8 cellular contexts compared by ENCODE assay signal in genomic region chr21:39348355-39349210, GRCh38. TPM values are rescaled to one million over a fixed set of nuclear protein-coding genes. Genes with fewer than 3 reads are reported as not detected.
DNase-seq lines count a peak whose midpoint lies in the region; ATAC-seq, FAIRE-seq and TF ChIP-seq lines count a peak whose summit lies in the region.

Gene HMGN1, minus strand, starts transcription at chr21:39349088. Its CDS starts 171 bp downstream, at chr21:39348917.

- intact Hi-C loops in heart left ventricle (cut with DNase I) = loop anchor here (1.0 to 5.0 kb wide), 10 partner anchors 30 to 44 kb away; partner anchors contain the start of gene BRWD1 (in 6 of the 10)
- intact Hi-C loops in upper lobe of right lung (cut with DNase I) = no loop called here

- H3K4me3 ChIP-seq in heart left ventricle = peak within 1 kb of the TSS; percentile 62 to 93 (median 80)
- H3K4me3 ChIP-seq in upper lobe of right lung = peak within 1 kb of the TSS; percentile 79

- H3K4me1 Mint-ChIP-seq in activated naive CD8-positive, alpha-beta T cell treated with anti-CD3 and anti-CD28 coated beads, Interleukin-2, amount 50 U/mL, for 24 hours = peaks cover 41% of the 10 kb centered on the region
- peaks cover 35% of the 10 kb centered on the region for H3K4me1 Mint-ChIP-seq in progenitor cell of endocrine pancreas (ENCODE audit: low read depth)

- H3K27ac ChIP-seq in heart left ventricle (peak within 1 kb of the TSS; percentile 86 to 97 (median 93)), upper lobe of right lung (peak within 1 kb of the TSS; percentile 92)

- H3K36me3 ChIP-seq in heart left ventricle (peaks cover 0 to 33% (median 23%) of the 10 kb centered on the region in 9 donors), upper lobe of right lung (peaks cover 11% of the 10 kb centered on the region)

- TF ChIP-seq CTCF in heart left ventricle (IDR thresholded peaks at IDR 0.05) (no peak), progenitor cell of endocrine pancreas (IDR thresholded peaks at IDR 0.05; ENCODE audit: unreplicated experiment) (no peak), upper lobe of right lung (IDR thresholded peaks at IDR 0.05) (no peak)

- H3K9me3 ChIP-seq in heart left ventricle = peaks cover 0 to 5% (median 0%) of the 10 kb centered on the region in 12 donors
- no peaks in the 10 kb centered on the region for H3K9me3 ChIP-seq in upper lobe of right lung

- H3K27me3 ChIP-seq in heart left ventricle (no peaks in the 10 kb centered on the region), upper lobe of right lung (no peaks in the 10 kb centered on the region)

- H3K27me3 Mint-ChIP-seq in activated naive CD8-positive, alpha-beta T cell treated with anti-CD3 and anti-CD28 coated beads, Interleukin-2, amount 50 U/mL, for 24 hours = peaks cover 4% of the 10 kb centered on the region
- H3K27me3 Mint-ChIP-seq in progenitor cell of endocrine pancreas = no peaks in the 10 kb centered on the region

- peak within 1 kb of the TSS; percentile 98 for H3K27ac Mint-ChIP-seq in activated naive CD8-positive, alpha-beta T cell treated with anti-CD3 and anti-CD28 coated beads, Interleukin-2, amount 50 U/mL, for 24 hours
- peak within 1 kb of the TSS; percentile 100 for H3K27ac Mint-ChIP-seq in progenitor cell of endocrine pancreas

- peak; percentile 23 for FAIRE-seq in GM12891 (lab: Jason Lieb, UNC)

- 0 to 2% (median 1%) methylated on average over 4 to 115 of the region's 116 CpGs for WGBS in heart left ventricle, 4 donors

- peaks cover 38% of the 10 kb centered on the region for H3K36me3 Mint-ChIP-seq in activated naive CD8-positive, alpha-beta T cell treated with anti-CD3 and anti-CD28 coated beads, Interleukin-2, amount 50 U/mL, for 24 hours (ENCODE audit: low read depth)
- peaks cover 26% of the 10 kb centered on the region for H3K36me3 Mint-ChIP-seq in progenitor cell of endocrine pancreas (ENCODE audit: insufficient read depth)

- peak within 1 kb of the TSS; percentile 93 for H3K4me3 Mint-ChIP-seq in activated naive CD8-positive, alpha-beta T cell treated with anti-CD3 and anti-CD28 coated beads, Interleukin-2, amount 50 U/mL, for 24 hours
- H3K4me3 Mint-ChIP-seq in progenitor cell of endocrine pancreas (ENCODE audit: low read depth) = peak within 1 kb of the TSS; percentile 96

- H3K9me3 Mint-ChIP-seq in activated naive CD8-positive, alpha-beta T cell treated with anti-CD3 and anti-CD28 coated beads, Interleukin-2, amount 50 U/mL, for 24 hours = no peaks in the 10 kb centered on the region
- H3K9me3 Mint-ChIP-seq in progenitor cell of endocrine pancreas (ENCODE audit: low read depth) = no peaks in the 10 kb centered on the region

- ATAC-seq in HG02798 (IDR thresholded peaks at IDR 0.05; ENCODE audit: poor library complexity, unreplicated experiment) = peak; percentile 63
- ATAC-seq in activated naive CD8-positive, alpha-beta T cell treated with anti-CD3 and anti-CD28 coated beads, Interleukin-2, amount 50 U/mL, for 24 hours = peak; percentile 53
- peak in 3 of 4 donors; percentile 60 to 85 (median 71) for ATAC-seq in heart left ventricle
- ATAC-seq in upper lobe of right lung = peak; percentile 53

- DNase-seq in GM12891 (ENCODE audit: insufficient read length, low spot score) (peak; percentile 50), NCI-H1436 (lab: John Stamatoyannopoulos, UW) (peak; percentile 96), SW480 (ENCODE audit: low spot score) (peak; percentile 91), heart left ventricle (peak; percentile 88 to 90 (median 89)), progenitor cell of endocrine pancreas (ENCODE audit: low spot score, unreplicated experiment) (peak; percentile 80), upper lobe of right lung (peak; percentile 95)
- peak; percentile 90 for DNase-seq in activated naive CD8-positive, alpha-beta T cell treated with anti-CD3 and anti-CD28 coated beads, Interleukin-2, amount 50 U/mL, for 24 hours

- TF ChIP-seq POLR2A in GM12891 (IDR thresholded peaks at IDR 0.05; ENCODE audit: low read depth, low read length) (no peak), heart left ventricle (IDR thresholded peaks at IDR 0.05) (peak in 1 of 2 donors; percentile 31)

- H3K4me1 ChIP-seq in heart left ventricle = peaks cover 0 to 40% (median 24%) of the 10 kb centered on the region in 12 donors
- H3K4me1 ChIP-seq in upper lobe of right lung = peaks cover 14% of the 10 kb centered on the region

TF ChIP-seq in GM12891, 5 proteins besides CTCF, POLR2A, EP300 and RAD21:
- TF ChIP-seq PAX5 (IDR thresholded peaks at IDR 0.05; ENCODE audit: insufficient read depth, low read length, severe bottlenecking) = no peak
- peak; percentile 56; the same call in 1 of the 2 replicates for TF ChIP-seq POLR2AphosphoS5 (IDR thresholded peaks at IDR 0.05; ENCODE audit: low read depth, low read length)
- peak; percentile 55; the same call in 1 of the 2 replicates for TF ChIP-seq TAF1 (IDR thresholded peaks at IDR 0.05; ENCODE audit: low read depth, low read length)

RNA-seq across cellular contexts. Expression of gene HMGN1, which starts in this region (rescaled TPM):
- 242 TPM for polyA plus RNA-seq in GM12891 (2012; ENCODE audit: low read depth, missing spikeins)
- total RNA-seq in heart left ventricle = 100 to 1,000 TPM in 1 of 9 donors, 10 to 100 TPM in 8; 35.9 to 108 (median 55.5) TPM
- 10 to 100 TPM; 37.0 to 39.0 TPM for polyA plus RNA-seq in heart left ventricle
- 596 and 597 TPM in 2 replicates for total RNA-seq in progenitor cell of endocrine pancreas
- total RNA-seq in upper lobe of right lung = 170 TPM

Comparison
In these comparisons a context has a peak if more than half of its experiments do, and no peak if none do; other contexts are left out.
1. Peak in every context shown above with its lines: DNase-seq, ATAC-seq, H3K4me3 ChIP-seq and H3K27ac ChIP-seq.